In genomic region chr19:49489601-49490167, GRCh38 we compare ENCODE assay signal across 8 cellular contexts. TPM values are rescaled to one million over a fixed set of nuclear protein-coding genes. Genes with fewer than 3 reads are reported as not detected.
A peak's percentile ranks its signal among the peaks of the same experiment; 100 is the strongest.
DNase-seq lines count a peak whose midpoint lies in the region; TF ChIP-seq lines count a peak whose summit lies in the region.

No MANE protein-coding gene starts in this region.

- intact Hi-C loops in ascending aorta (cut with DNase I): no loop called here

- POLR2A ChIA-PET in BJ (lab: Charles Lee): no interaction called here

- peak overlapping the region; percentile 100 for H3K9ac ChIP-seq in HUES64 (ENCODE audit: low read depth, low read length)

- no peaks in the 10 kb centered on the region for H3K9me3 ChIP-seq in HUES64 (ENCODE audit: insufficient read depth, low read depth, low read length)
- H3K9me3 ChIP-seq in ascending aorta: no peaks in the 10 kb centered on the region
- H3K9me3 ChIP-seq in mononuclear cell (ENCODE audit: low read depth, low read length): no peaks in the 10 kb centered on the region

- H3K4me1 ChIP-seq in HUES64 (ENCODE audit: insufficient read depth, low read length) (peaks cover 7% of the 10 kb centered on the region), ascending aorta (peaks cover 10 to 20% of the 10 kb centered on the region in 2 donors), mononuclear cell (ENCODE audit: insufficient read depth, low read length) (peaks cover 31% of the 10 kb centered on the region)

- H3K27ac ChIP-seq in HUES64 (ENCODE audit: low read depth, low read length) (peak overlapping the region; percentile 96), ascending aorta (peak overlapping the region; percentile 73 to 83)

- H3K4me3 ChIP-seq in BJ (ENCODE audit: low read depth, low read length): peak overlapping the region; percentile 97
- H3K4me3 ChIP-seq in HUES64 (ENCODE audit: low read length): peak overlapping the region; percentile 94
- peak overlapping the region; percentile 57 to 97 for H3K4me3 ChIP-seq in ascending aorta
- peak overlapping the region; percentile 90 for H3K4me3 ChIP-seq in mononuclear cell (ENCODE audit: low read length)

- 83% methylated on average over 15 of the region's 15 CpGs for WGBS in HUES64

- TF ChIP-seq CTCF in BJ (IDR thresholded peaks at IDR 0.05; ENCODE audit: insufficient read depth, low read depth, low read length): no peak
- TF ChIP-seq CTCF in ascending aorta (IDR thresholded peaks at IDR 0.05): no peak

- H3K27me3 ChIP-seq in BJ (ENCODE audit: control insufficient read depth, insufficient read depth, low read length) (no peaks in the 10 kb centered on the region), HUES64 (ENCODE audit: insufficient read depth, low read length) (no peaks in the 10 kb centered on the region), ascending aorta (no peaks in the 10 kb centered on the region), mononuclear cell (ENCODE audit: insufficient read depth, low read length) (no peaks in the 10 kb centered on the region)

- no peak for DNase-seq in BJ (ENCODE audit: low read depth)
- no peak for DNase-seq in ascending aorta (ENCODE audit: low spot score in 2 of 2)
- DNase-seq in pons (ENCODE audit: low spot score): no peak
- no peak for DNase-seq in T-helper 9 cell
- DNase-seq in GDM1 (lab: John Stamatoyannopoulos, UW): no peak
- no peak for DNase-seq in SKM-1 treated with dmso at 0.1 percent for 144 hours (lab: John Stamatoyannopoulos, UW; ENCODE audit: unreplicated experiment)

- CTCF ChIA-PET in BJ (lab: Yijun Ruan, JAX): interaction anchor here (0.7 to 1.2 kb wide), 3 partner anchors 81 to 192 kb away, joined by 3 to 4 read pairs (median 3); no protein-coding TSS in a partner anchor

- H3K36me3 ChIP-seq in BJ (ENCODE audit: control insufficient read depth, insufficient read depth, low read length): peaks cover 35% of the 10 kb centered on the region
- H3K36me3 ChIP-seq in HUES64 (ENCODE audit: insufficient read depth, low read length): peaks cover 51% of the 10 kb centered on the region
- peaks cover 32 to 43% of the 10 kb centered on the region in 2 donors for H3K36me3 ChIP-seq in ascending aorta

RNA-seq across cellular contexts. Expression of gene RPL13A, which starts 2.3 kb away (rescaled TPM):
- 2,322 and 6,136 TPM in 2 replicates for polyA plus RNA-seq in BJ (2011; rRNA removed)
- 934 and 1,887 TPM in 2 replicates for polyA minus RNA-seq in BJ (2011; rRNA and poly(A)+ RNA removed)
- polyA plus RNA-seq in HUES64 (2013, experiment 1 of 2): 2,534 TPM
- 2,729 TPM for polyA plus RNA-seq in HUES64 (2013, experiment 2 of 2)
- total RNA-seq in ascending aorta (2,737 TPM), mononuclear cell (4,457 TPM)

RNA-seq across cellular contexts. Expression of gene RPS11, which starts 6.5 kb away (rescaled TPM):
- polyA plus RNA-seq in BJ (2011; rRNA removed): 2,226 and 2,533 TPM in 2 replicates
- polyA minus RNA-seq in BJ (2011; rRNA and poly(A)+ RNA removed): 789 and 1,493 TPM in 2 replicates
- 2,364 TPM for polyA plus RNA-seq in HUES64 (2013, experiment 1 of 2)
- polyA plus RNA-seq in HUES64 (2013, experiment 2 of 2): 2,511 TPM
- total RNA-seq in ascending aorta (3,554 TPM), mononuclear cell (8,046 TPM)

RNA-seq across cellular contexts. Expression of gene FLT3LG, which starts 15.7 kb away (rescaled TPM):
- 4.9 and 7.7 TPM in 2 replicates for polyA plus RNA-seq in BJ (2011; rRNA removed)
- polyA minus RNA-seq in BJ (2011; rRNA and poly(A)+ RNA removed): 2.7 and 3.2 TPM in 2 replicates
- 0.85 TPM for polyA plus RNA-seq in HUES64 (2013, experiment 1 of 2)
- polyA plus RNA-seq in HUES64 (2013, experiment 2 of 2): 1.1 TPM
- 37.3 TPM for total RNA-seq in ascending aorta
- total RNA-seq in mononuclear cell: 49.6 TPM

RNA-seq across cellular contexts. Expression of gene FCGRT, which starts 22.8 kb away (rescaled TPM):
- 77.3 and 98.8 TPM in 2 replicates for polyA plus RNA-seq in BJ (2011; rRNA removed)
- 19.1 and 24.5 TPM in 2 replicates for polyA minus RNA-seq in BJ (2011; rRNA and poly(A)+ RNA removed)
- 14.3 TPM for polyA plus RNA-seq in HUES64 (2013, experiment 1 of 2)
- polyA plus RNA-seq in HUES64 (2013, experiment 2 of 2): 24.0 TPM
- total RNA-seq in ascending aorta: 264 TPM
- 123 TPM for total RNA-seq in mononuclear cell

RNA-seq across cellular contexts. Expression of gene ALDH16A1, which starts 36.7 kb away (rescaled TPM):
- polyA plus RNA-seq in BJ (2011; rRNA removed): 5.9 and 15.0 TPM in 2 replicates
- 8.0 and 8.3 TPM in 2 replicates for polyA minus RNA-seq in BJ (2011; rRNA and poly(A)+ RNA removed)
- polyA plus RNA-seq in HUES64 (2013, experiment 1 of 2): 43.5 TPM
- polyA plus RNA-seq in HUES64 (2013, experiment 2 of 2): 25.8 TPM
- 27.9 TPM for total RNA-seq in ascending aorta
- total RNA-seq in mononuclear cell: 13.7 TPM
